ENCODE assay signal across 8 cellular contexts in genomic region chr4:108172780-108173598, GRCh38. TPM values are rescaled to one million over a fixed set of nuclear protein-coding genes. Genes with fewer than 3 reads are reported as not detected.
DNase-seq lines count a peak whose midpoint lies in the region; ATAC-seq lines count a peak whose summit lies in the region.

No MANE protein-coding gene starts in this region.

- POLR2A ChIA-PET in activated CD4-positive, alpha-beta T cell treated with anti-CD3 and anti-CD28 coated beads, Interleukin-2, amount 10 ng/mL, durations not matched to agents 7 days and 5 days (lab: Charles Lee): interaction anchor here (1.3 kb wide), 1 partner anchor 295 kb away, joined by 5 read pairs; no protein-coding TSS in a partner anchor

- peaks cover 80% of the 10 kb centered on the region for H3K27me3 ChIP-seq in H7 (ENCODE audit: control insufficient read depth, insufficient read depth, low read length)
- H3K27me3 ChIP-seq in effector memory CD4-positive, alpha-beta T cell (replicated peaks; ENCODE audit: control insufficient read depth, insufficient read depth, low read length, poor library complexity, severe bottlenecking): peaks cover 11% of the 10 kb centered on the region

- WGBS in mesodermal cell (ENCODE audit: insufficient coverage in 2 of 2), 2 experiments: 0 to 1% methylated on average over 41 to 43 of the region's 73 CpGs

- peak; percentile 67 for ATAC-seq in stimulated activated effector memory CD8-positive, alpha-beta T cell treated with anti-CD3 and anti-CD28 coated beads, Interleukin-12 subunit alpha, Interleukin-12 subunit beta, amount 100 ng/mL, for 72 hours

- peaks cover 31% of the 10 kb centered on the region for H3K4me1 ChIP-seq in effector memory CD4-positive, alpha-beta T cell (ENCODE audit: control insufficient read depth, insufficient read depth, low read length, poor library complexity, severe bottlenecking)
- H3K4me1 ChIP-seq in mesodermal cell (ENCODE audit: control insufficient read depth, insufficient read depth, low read length, poor library complexity, severe bottlenecking): peaks cover 26% of the 10 kb centered on the region

- H3K27ac ChIP-seq in effector memory CD4-positive, alpha-beta T cell (ENCODE audit: insufficient read depth, low read length, poor library complexity, severe bottlenecking): peak overlapping the region; percentile 76
- peak overlapping the region; percentile 93 for H3K27ac ChIP-seq in mesodermal cell (ENCODE audit: low read depth, low read length, severe bottlenecking)

- CTCF ChIA-PET in activated CD4-positive, alpha-beta T cell treated with anti-CD3 and anti-CD28 coated beads, Interleukin-2, amount 10 ng/mL, durations not matched to agents 7 days and 5 days (lab: Charles Lee): interaction anchor here (0.7 to 2.2 kb wide), 11 partner anchors 9 to 399 kb away, joined by 3 to 9 read pairs (median 4); no protein-coding TSS in a partner anchor

- H3K27ac Mint-ChIP-seq in activated CD4-positive, alpha-beta T cell treated with anti-CD3 and anti-CD28 coated beads, Interleukin-2, amount 10 ng/mL, durations not matched to agents 7 days and 5 days: peak overlapping the region; percentile 96
- no peak overlapping the region for H3K27ac Mint-ChIP-seq in stimulated activated effector memory CD8-positive, alpha-beta T cell treated with anti-CD3 and anti-CD28 coated beads, Interleukin-12 subunit alpha, Interleukin-12 subunit beta, amount 100 ng/mL, for 72 hours

- no peaks in the 10 kb centered on the region for H3K9me3 Mint-ChIP-seq in activated CD4-positive, alpha-beta T cell treated with anti-CD3 and anti-CD28 coated beads, Interleukin-2, amount 10 ng/mL, durations not matched to agents 7 days and 5 days
- no peaks in the 10 kb centered on the region for H3K9me3 Mint-ChIP-seq in stimulated activated effector memory CD8-positive, alpha-beta T cell treated with anti-CD3 and anti-CD28 coated beads, Interleukin-12 subunit alpha, Interleukin-12 subunit beta, amount 100 ng/mL, for 72 hours

- peaks cover 21% of the 10 kb centered on the region for H3K27me3 Mint-ChIP-seq in activated CD4-positive, alpha-beta T cell treated with anti-CD3 and anti-CD28 coated beads, Interleukin-2, amount 10 ng/mL, durations not matched to agents 7 days and 5 days

- H3K4me1 Mint-ChIP-seq in activated CD4-positive, alpha-beta T cell treated with anti-CD3 and anti-CD28 coated beads, Interleukin-2, amount 10 ng/mL, durations not matched to agents 7 days and 5 days: peaks cover 59% of the 10 kb centered on the region
- peaks cover 36% of the 10 kb centered on the region for H3K4me1 Mint-ChIP-seq in stimulated activated effector memory CD8-positive, alpha-beta T cell treated with anti-CD3 and anti-CD28 coated beads, Interleukin-12 subunit alpha, Interleukin-12 subunit beta, amount 100 ng/mL, for 72 hours

- H3K36me3 Mint-ChIP-seq in activated CD4-positive, alpha-beta T cell treated with anti-CD3 and anti-CD28 coated beads, Interleukin-2, amount 10 ng/mL, durations not matched to agents 7 days and 5 days (ENCODE audit: low read depth): peaks cover 25% of the 10 kb centered on the region
- H3K36me3 Mint-ChIP-seq in stimulated activated effector memory CD8-positive, alpha-beta T cell treated with anti-CD3 and anti-CD28 coated beads, Interleukin-12 subunit alpha, Interleukin-12 subunit beta, amount 100 ng/mL, for 72 hours: peaks cover 6% of the 10 kb centered on the region

- no peaks in the 10 kb centered on the region for H3K9me3 ChIP-seq in effector memory CD4-positive, alpha-beta T cell (ENCODE audit: control insufficient read depth, low read length)
- no peaks in the 10 kb centered on the region for H3K9me3 ChIP-seq in mesodermal cell (ENCODE audit: control insufficient read depth, low read length)

- H3K4me3 Mint-ChIP-seq in activated CD4-positive, alpha-beta T cell treated with anti-CD3 and anti-CD28 coated beads, Interleukin-2, amount 10 ng/mL, durations not matched to agents 7 days and 5 days: peak overlapping the region; percentile 93
- peak overlapping the region; percentile 61 for H3K4me3 Mint-ChIP-seq in stimulated activated effector memory CD8-positive, alpha-beta T cell treated with anti-CD3 and anti-CD28 coated beads, Interleukin-12 subunit alpha, Interleukin-12 subunit beta, amount 100 ng/mL, for 72 hours

- H3K36me3 ChIP-seq in H7 (replicated peaks; ENCODE audit: control insufficient read depth, insufficient read depth, low read length) (no peaks in the 10 kb centered on the region), mesodermal cell (ENCODE audit: control insufficient read depth, insufficient read depth, low read length) (no peaks in the 10 kb centered on the region)
- no peaks in the 10 kb centered on the region for H3K36me3 ChIP-seq in effector memory CD4-positive, alpha-beta T cell (ENCODE audit: control insufficient read depth, insufficient read depth, low read length)

- H3K4me3 ChIP-seq in H7 (ENCODE audit: insufficient read depth, low read depth, low read length) (peak overlapping the region; percentile 49), mesodermal cell (ENCODE audit: extremely low read depth, insufficient read depth, low read length, poor library complexity, severe bottlenecking) (peak overlapping the region; percentile 45)
- H3K4me3 ChIP-seq in effector memory CD4-positive, alpha-beta T cell (ENCODE audit: insufficient read depth, low read depth, low read length, poor library complexity, severe bottlenecking): peak overlapping the region; percentile 69

- DNase-seq in DMS79 treated with DMSO at 0.1 percent for 48 hours (lab: John Stamatoyannopoulos, UW) (peak; percentile 77), H7 (peak; percentile 84), NCI-H1092 treated with DMSO at 0.1 percent for 48 hours (lab: John Stamatoyannopoulos, UW) (peak; percentile 92), G401 (ENCODE audit: low spot score) (no peak)
- peak; percentile 73 for DNase-seq in activated CD4-positive, alpha-beta T cell treated with anti-CD3 and anti-CD28 coated beads, Interleukin-2, amount 10 ng/mL, durations not matched to agents 7 days and 5 days
- DNase-seq in effector memory CD4-positive, alpha-beta T cell: peak; percentile 24 to 55 (median 50)
- DNase-seq in stimulated activated effector memory CD8-positive, alpha-beta T cell treated with anti-CD3 and anti-CD28 coated beads, Interleukin-12 subunit alpha, Interleukin-12 subunit beta, amount 100 ng/mL, for 72 hours (ENCODE audit: low spot score in 2 of 2): peak; percentile 20 to 63

- in situ Hi-C loops in G401 (cut with HindIII; ENCODE audit: low sequenced_read_pairs): no loop called here

RNA-seq across cellular contexts. Expression of gene LEF1, which starts 4.3 kb away (rescaled TPM):
- total RNA-seq in H7 (2014; rRNA removed; shearing (Covaris generic)): 0.28 and 0.48 TPM in 2 replicates
- total RNA-seq in activated CD4-positive, alpha-beta T cell treated with anti-CD3 and anti-CD28 coated beads, Interleukin-2, amount 10 ng/mL, durations not matched to agents 7 days and 5 days: 100 to 1,000 TPM; 386 to 498 TPM
- polyA plus RNA-seq in mesodermal cell (2013, experiment 1 of 2): 149 TPM
- polyA plus RNA-seq in mesodermal cell (2013, experiment 2 of 2): 176 TPM
- total RNA-seq in G401 (2014; rRNA removed; shearing (Covaris generic)): not detected in 2 replicates

Comparison
In these comparisons a context has a peak if more than half of its experiments do, and no peak if none do; other contexts are left out.
1. RNA of gene LEF1, which starts 4.3 kb away (total RNA-seq): 386 to 498 TPM in activated CD4-positive, alpha-beta T cell treated with anti-CD3 and anti-CD28 coated beads, Interleukin-2, amount 10 ng/mL, durations not matched to agents 7 days and 5 days; 0.28 to 0.48 TPM in H7 and not detected in G401; every median in the first group is over 100 times any median in the second.
2. Peak in every context shown above with its lines, with median percentiles within 50 percentile points of each other: H3K4me3 ChIP-seq.